In the genomic region with DNA sequence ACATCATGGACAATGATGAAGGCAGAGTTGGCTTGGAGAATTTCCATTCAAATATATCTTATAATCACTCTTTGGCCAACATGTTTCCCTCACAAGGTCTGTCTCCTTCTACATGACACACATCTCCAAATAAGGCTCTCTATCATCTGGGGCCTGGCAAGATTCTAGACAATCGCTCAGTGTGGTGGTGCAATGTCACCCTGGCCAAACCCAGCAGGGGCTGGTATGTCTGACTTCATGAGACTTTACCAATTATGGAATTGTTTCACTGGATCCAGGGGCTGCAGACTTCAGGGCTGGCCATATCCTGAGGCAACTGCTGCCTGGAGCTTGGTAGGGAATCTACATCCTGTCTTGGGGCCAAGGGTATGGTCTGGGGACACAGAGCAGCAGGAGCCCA, we compare ENCODE assay signal across 12 cellular contexts.
A peak's percentile ranks its signal among the peaks of the same experiment; 100 is the strongest.
DNase-seq lines count a peak whose midpoint lies in the region; ATAC-seq, FAIRE-seq and TF ChIP-seq lines count a peak whose summit lies in the region.
"Had no signal": no experiment of that assay in that cellular context is flagged by ENCODE, and none has a peak within 500 bp of the region (broad histone marks: within the 10 kb centered on the region; RNA-seq: fewer than 3 reads in every experiment).

No MANE protein-coding gene starts in this region.

- intact Hi-C loops in right cardiac atrium (cut with DNase I): loop anchor here in 2 of 4 donors (10.0 kb wide), 2 partner anchors 252 to 262 kb away; no protein-coding TSS in a partner anchor
- intact Hi-C loops in Right ventricle myocardium superior (cut with DNase I): loop anchor here (10.0 kb wide), 1 partner anchor 252 kb away; no protein-coding TSS in a partner anchor
- intact Hi-C loops in activated CD4-positive, alpha-beta T cell treated with anti-CD3 and anti-CD28 coated beads, Interleukin-2, amount 10 ng/mL, durations not matched to agents 24 days and 14 days (cut with micrococcal nuclease): no loop called here
- intact Hi-C loops in left colon (cut with DNase I, micrococcal nuclease): no loop called here

- ATAC-seq in right cardiac atrium: peak; percentile 27 to 64
- no peak for ATAC-seq in Right ventricle myocardium superior (ENCODE audit: poor library complexity)
- ATAC-seq in left colon: no peak

- no peak overlapping the region for H3K9ac ChIP-seq in H1 (replicated peaks in 1 of 4; ENCODE audit: extremely low read depth in 1 of 4, low read depth in 3 of 4, low read length in 3 of 4)
- H3K9ac ChIP-seq in stomach smooth muscle (ENCODE audit: low read length in 2 of 2): no peak overlapping the region
- H3K9ac ChIP-seq: BLaER1 treated with 17β-estradiol and CSF1 and Interleukin-3, amounts not matched to agents 10 nM and 100 nM had no signal

- no peak overlapping the region for H4K8ac ChIP-seq in H1 (ENCODE audit: extremely low read depth, insufficient read depth, low read length)

- H3K4me2 ChIP-seq in H1 (ENCODE audit: insufficient read depth in 1 of 2, low read depth in 2 of 2, low read length in 2 of 2): no peak overlapping the region
- H3K4me2 ChIP-seq: BLaER1 treated with 17β-estradiol and CSF1 and Interleukin-3, amounts not matched to agents 10 nM and 100 nM had no signal

- 0 out of 2 replicates have a peak, but pooled peaks cover 2% of the 10 kb centered on the region for H3K23me2 ChIP-seq in H1 (ENCODE audit: low read depth, low read length)

- no peak overlapping the region for H3K27ac Mint-ChIP-seq in activated CD4-positive, alpha-beta T cell treated with anti-CD3 and anti-CD28 coated beads, Interleukin-2, amount 10 ng/mL, durations not matched to agents 24 days and 14 days
- H3K27ac Mint-ChIP-seq: CD4-positive, CD25-positive, alpha-beta regulatory T cell had no signal

- H3K27me3 ChIP-seq in right cardiac atrium (ENCODE audit: control insufficient read depth, insufficient read depth): no peaks in the 10 kb centered on the region
- H3K27me3 ChIP-seq in H1 (replicated peaks in 1 of 4; ENCODE audit: control insufficient read depth in 3 of 4, extremely low read depth in 1 of 4, insufficient read depth in 3 of 4, low read length in 3 of 4): no peaks in the 10 kb centered on the region
- peaks cover 0 to 2% of the 10 kb centered on the region in 2 donors for H3K27me3 ChIP-seq in stomach smooth muscle (ENCODE audit: control insufficient read depth in 1 of 2, insufficient read depth in 2 of 2, low read length in 2 of 2)
- H3K27me3 ChIP-seq: BLaER1 treated with 17β-estradiol and CSF1 and Interleukin-3, amounts not matched to agents 10 nM and 100 nM had no signal

- no peak overlapping the region for H3K4ac ChIP-seq in H1 (replicated peaks; ENCODE audit: insufficient read length, low read depth, low read length)

- no peaks in the 10 kb centered on the region for H3K9me3 ChIP-seq in right cardiac atrium (ENCODE audit: control insufficient read depth, low read length)
- no peaks in the 10 kb centered on the region for H3K9me3 ChIP-seq in H1 (ENCODE audit: insufficient read depth in 2 of 2, low read depth in 1 of 2, low read length in 1 of 2)
- no peaks in the 10 kb centered on the region for H3K9me3 ChIP-seq in stomach smooth muscle (ENCODE audit: control insufficient read depth in 2 of 2, low read length in 2 of 2)
- H3K9me3 ChIP-seq: BLaER1 treated with 17β-estradiol and CSF1 and Interleukin-3, amounts not matched to agents 10 nM and 100 nM had no signal

- no peaks in the 10 kb centered on the region; the same call in 1 of the 2 replicates for H3K79me1 ChIP-seq in H1 (ENCODE audit: low read depth, low read length)

- no peaks in the 10 kb centered on the region for H3K36me3 ChIP-seq in H1 (ENCODE audit: control insufficient read depth in 2 of 4, insufficient read depth in 4 of 4, low read length in 3 of 4)
- no peaks in the 10 kb centered on the region for H3K36me3 ChIP-seq in stomach smooth muscle (ENCODE audit: control insufficient read depth in 2 of 2, insufficient read depth in 2 of 2, low read length in 2 of 2)
- H3K36me3 ChIP-seq: BLaER1 treated with 17β-estradiol and CSF1 and Interleukin-3, amounts not matched to agents 10 nM and 100 nM had no signal

- H3K9me3 Mint-ChIP-seq in activated CD4-positive, alpha-beta T cell treated with anti-CD3 and anti-CD28 coated beads, Interleukin-2, amount 10 ng/mL, durations not matched to agents 24 days and 14 days: no peaks in the 10 kb centered on the region

- no peak overlapping the region for H2BK12ac ChIP-seq in H1 (ENCODE audit: low read depth, low read length)

- H2BK20ac ChIP-seq in H1 (ENCODE audit: low read length): no peak overlapping the region

- no peak for TF ChIP-seq RAD21 in H1 (IDR thresholded peaks at IDR 0.05 in 1 of 2, conservative IDR thresholded peaks at IDR 0.05 in 1 of 2; ENCODE audit: low read depth in 2 of 2, low read length in 2 of 2)

- TF ChIP-seq POLR2A in H1 (IDR thresholded peaks at IDR 0.05; ENCODE audit: control extremely low read depth in 1 of 2, low read depth in 2 of 2, low read length in 2 of 2): no peak

- H3K4me3 ChIP-seq in right cardiac atrium (ENCODE audit: low read length) (no peak overlapping the region), H1 (ENCODE audit: extremely low read depth in 1 of 4, insufficient read depth in 2 of 4, low read depth in 3 of 4, low read length in 4 of 4) (no peak overlapping the region), stomach smooth muscle (ENCODE audit: low read length in 2 of 2) (no peak overlapping the region)
- H3K4me3 ChIP-seq: BLaER1 treated with 17β-estradiol and CSF1 and Interleukin-3, amounts not matched to agents 10 nM and 100 nM had no signal

- no peak overlapping the region for H3K4me3 Mint-ChIP-seq in activated CD4-positive, alpha-beta T cell treated with anti-CD3 and anti-CD28 coated beads, Interleukin-2, amount 10 ng/mL, durations not matched to agents 24 days and 14 days
- H3K4me3 Mint-ChIP-seq: CD4-positive, CD25-positive, alpha-beta regulatory T cell had no signal

- no peak for TF ChIP-seq CTCF in H1 (IDR thresholded peaks at IDR 0.05; ENCODE audit: control extremely low read depth in 1 of 3, insufficient read depth in 1 of 3, low read depth in 1 of 3, low read length in 3 of 3)

- no peak overlapping the region for H2BK5ac ChIP-seq in H1 (ENCODE audit: low read depth, low read length)

- H3K4me1 Mint-ChIP-seq in activated CD4-positive, alpha-beta T cell treated with anti-CD3 and anti-CD28 coated beads, Interleukin-2, amount 10 ng/mL, durations not matched to agents 24 days and 14 days: no peaks in the 10 kb centered on the region
- H3K4me1 Mint-ChIP-seq: CD4-positive, CD25-positive, alpha-beta regulatory T cell had no signal

- no peak overlapping the region for H4K5ac ChIP-seq in H1 (ENCODE audit: insufficient read length, low read depth, low read length)

- H3K79me2 ChIP-seq in H1 (ENCODE audit: control insufficient read depth in 1 of 2, insufficient read depth in 2 of 2, low read length in 2 of 2): no peaks in the 10 kb centered on the region

- H2BK15ac ChIP-seq in H1 (ENCODE audit: low read length): 0 out of 2 replicates have a peak overlapping the region, but pooled peaks have one; percentile 16

- no peak for FAIRE-seq in H1 (lab: Jason Lieb, UNC)

- H3K23ac ChIP-seq in H1 (ENCODE audit: insufficient read length): no peak overlapping the region

- no peaks in the 10 kb centered on the region for H3K36me3 Mint-ChIP-seq in activated CD4-positive, alpha-beta T cell treated with anti-CD3 and anti-CD28 coated beads, Interleukin-2, amount 10 ng/mL, durations not matched to agents 24 days and 14 days (ENCODE audit: low read depth)
- H3K36me3 Mint-ChIP-seq: CD4-positive, CD25-positive, alpha-beta regulatory T cell had no signal

- H3K18ac ChIP-seq in H1 (ENCODE audit: extremely low read depth, low read length): no peak overlapping the region

- WGBS in right cardiac atrium: 74% methylated on average over 1 of the region's 1 CpG
- WGBS in H1 (ENCODE audit: extremely low coverage in 1 of 2, insufficient coverage in 1 of 2, insufficient read length in 1 of 2, insufficient replicate concordance in 2 of 2, low coverage in 1 of 2, low lambda C conversion rate in 2 of 2, missing lambda C conversion rate in 1 of 2), 2 experiments: 82% methylated on average over 1 of the region's 1 CpG; no CpG with 5 or more reads in 1 of the 2 experiments

- no peak overlapping the region for H3K27ac ChIP-seq in right cardiac atrium (ENCODE audit: low read length)
- no peak overlapping the region for H3K27ac ChIP-seq in H1 (ENCODE audit: low read depth, low read length)
- peak overlapping the region; percentile 46 for H3K27ac ChIP-seq in stomach smooth muscle (ENCODE audit: low read length)
- H3K27ac ChIP-seq: BLaER1 treated with 17β-estradiol and CSF1 and Interleukin-3, amounts not matched to agents 10 nM and 100 nM had no signal

- H2BK120ac ChIP-seq in H1 (replicated peaks; ENCODE audit: low read depth, low read length): no peak overlapping the region

- peaks cover 0 to 1% of the 10 kb centered on the region in 2 experiments for H4K20me1 ChIP-seq in H1 (replicated peaks in 1 of 2; ENCODE audit: control insufficient read depth in 1 of 2, insufficient read depth in 2 of 2, low read length in 2 of 2)
- H4K20me1 ChIP-seq: BLaER1 treated with 17β-estradiol and CSF1 and Interleukin-3, amounts not matched to agents 10 nM and 100 nM had no signal

- no peak for DNase-seq in right cardiac atrium
- no peak for DNase-seq in Right ventricle myocardium superior
- no peak for DNase-seq in H1 (ENCODE audit: low read depth in 1 of 2, low spot score in 2 of 2)
- no peak for DNase-seq in NCI-H2227 (lab: John Stamatoyannopoulos, UW; ENCODE audit: unreplicated experiment)
- DNase-seq in activated CD4-positive, alpha-beta T cell treated with anti-CD3 and anti-CD28 coated beads, Interleukin-2, amount 10 ng/mL, durations not matched to agents 24 days and 14 days: no peak
- no peak for DNase-seq in left colon
- DNase-seq: ACHN; CD4-positive, CD25-positive, alpha-beta regulatory T cell; DMS 273 treated with DMSO at 0.1 percent for 48 hours; H7 had no signal

- H2AK5ac ChIP-seq in H1 (ENCODE audit: low read depth, low read length): no peak overlapping the region

- no peaks in the 10 kb centered on the region for H3K27me3 Mint-ChIP-seq in activated CD4-positive, alpha-beta T cell treated with anti-CD3 and anti-CD28 coated beads, Interleukin-2, amount 10 ng/mL, durations not matched to agents 24 days and 14 days
- H3K27me3 Mint-ChIP-seq: CD4-positive, CD25-positive, alpha-beta regulatory T cell had no signal

- peaks cover 7% of the 10 kb centered on the region for H3K4me1 ChIP-seq in right cardiac atrium (ENCODE audit: control insufficient read depth, insufficient read depth, low read length)
- H3K4me1 ChIP-seq in H1 (replicated peaks in 1 of 4; ENCODE audit: control insufficient read depth in 3 of 4, insufficient read depth in 4 of 4, low read length in 3 of 4): no peaks in the 10 kb centered on the region
- H3K4me1 ChIP-seq in stomach smooth muscle (ENCODE audit: control insufficient read depth, insufficient read depth, low read length): peaks cover 34% of the 10 kb centered on the region
- H3K4me1 ChIP-seq: BLaER1 treated with 17β-estradiol and CSF1 and Interleukin-3, amounts not matched to agents 10 nM and 100 nM had no signal

- H4K91ac ChIP-seq in H1 (replicated peaks; ENCODE audit: insufficient read length, low read length): no peak overlapping the region

- no peak overlapping the region for H3K56ac ChIP-seq in H1 (replicated peaks; ENCODE audit: insufficient read length, low read depth, low read length)

- CTCF ChIA-PET in H1 (lab: Charles Lee; ENCODE audit: partially characterized antibody): interaction anchor here (1.1 to 1.4 kb wide), 4 partner anchors 17 to 312 kb away, joined by 3 to 8 read pairs (median 4); no protein-coding TSS in a partner anchor

- TF ChIP-seq EP300 in H1 (IDR thresholded peaks at IDR 0.05; ENCODE audit: borderline replicate concordance in 1 of 2, low read depth in 2 of 2, low read length in 2 of 2): no peak

- H2AFZ ChIP-seq in H1 (ENCODE audit: low read length): no peak overlapping the region

- H3K14ac ChIP-seq in H1 (ENCODE audit: insufficient read length): no peak overlapping the region

- POLR2A ChIA-PET in H1 (lab: Charles Lee; ENCODE audit: partially characterized antibody): no interaction called here

Comparison
In these comparisons a context has a peak if more than half of its experiments do, and no peak if none do; other contexts are left out.
1. ATAC-seq: peak in right cardiac atrium (2 of 2); none in Right ventricle myocardium superior (single experiment) and left colon (single experiment).